ENCODE assay signal across 26 cellular contexts in the genomic region with DNA sequence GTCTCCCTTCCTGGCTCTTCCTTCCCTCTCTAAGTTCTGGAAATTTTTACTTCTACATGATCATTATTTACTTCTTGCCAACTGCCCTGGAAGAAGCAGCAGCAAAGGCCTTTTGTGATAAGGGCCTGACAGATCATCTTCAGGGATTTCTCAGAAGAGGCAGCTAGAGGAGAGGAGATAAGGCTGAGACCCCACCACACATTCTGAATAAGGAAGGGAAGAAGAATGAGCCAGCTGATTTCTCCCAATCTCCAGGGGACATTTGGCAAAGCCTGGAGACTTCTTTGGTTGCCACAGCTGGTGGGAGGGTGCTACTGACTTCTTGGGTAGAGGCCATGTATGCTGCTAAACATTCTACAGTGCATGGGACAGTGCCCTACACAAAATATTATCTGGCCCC.
"Had no signal": no experiment of that assay in that cellular context is flagged by ENCODE, and none has a peak within 500 bp of the region (broad histone marks: within the 10 kb centered on the region; RNA-seq: fewer than 3 reads in every experiment).

No MANE protein-coding gene starts in this region.

- H3K9me3 ChIP-seq: heart left ventricle, left lung, neutrophil, pancreas, prostate gland, stomach, transverse colon had no signal

- H3K9me3 Mint-ChIP-seq: stimulated activated naive B cell treated with anti-CD40 and anti-IgM and Interleukin-4, amounts not matched to agents 10 μg/mL and 1 μg/mL and 100 μg/mL, for 72 hours had no signal

- H3K4me3 Mint-ChIP-seq: activated naive CD8-positive, alpha-beta T cell; nephron progenitor cell; stimulated activated naive B cell treated with anti-CD40 and anti-IgM and Interleukin-4, amounts not matched to agents 10 μg/mL and 1 μg/mL and 100 μg/mL, for 72 hours had no signal

- H3K27ac ChIP-seq: heart left ventricle, left lung, neutrophil, pancreas, prostate gland, stomach, VCaP had no signal

- H3K4me1 ChIP-seq: left lung, pancreas, prostate gland, stomach had no signal

- H3K36me3 ChIP-seq: heart left ventricle, left lung, neutrophil, pancreas, prostate gland, stomach, transverse colon had no signal

- ATAC-seq: heart left ventricle; pancreas; sciatic nerve; stimulated activated naive B cell treated with anti-CD40 and anti-IgM and Interleukin-4, amounts not matched to agents 10 μg/mL and 1 μg/mL and 100 μg/mL, for 72 hours had no signal

- H3K4me3 ChIP-seq: heart left ventricle, left lung, lung, pancreas, prostate gland, stomach, transverse colon had no signal

- DNase-seq: activated CD4-positive, alpha-beta T cell treated with anti-CD3 and anti-CD28 coated beads for 4 hours; activated CD4-positive, alpha-beta T cell treated with anti-CD3 and anti-CD28 coated beads, Interleukin-2, amount 50 U/mL, for 48 hours; activated CD8-positive, alpha-beta memory T cell treated with anti-CD3 and anti-CD28 coated beads for 24 hours; activated effector memory CD4-positive, alpha-beta T cell treated with Interleukin-2 at 50 U/mL for 16 hours; activated naive CD4-positive, alpha-beta T cell treated with Interleukin-2 at 50 U/mL for 16 hours; anterior cingulate cortex; dermis blood vessel endothelial cell; effector CD4-positive, alpha-beta T cell; foreskin fibroblast; heart left ventricle; left lung; nephron progenitor cell; pancreas; retina; small intestine; stimulated activated CD4-positive, alpha-beta T cell treated with anti-CD3 and anti-CD28 coated beads, Interleukin-4, amount 100 ng/mL, for 4 hours; stimulated activated naive B cell treated with anti-CD40 and anti-IgM and Interleukin-4, amounts not matched to agents 10 μg/mL and 1 μg/mL and 100 μg/mL, for 72 hours; stomach; T-helper 2 cell; transverse colon had no signal

- H3K36me3 Mint-ChIP-seq: activated naive CD8-positive, alpha-beta T cell; stimulated activated naive B cell treated with anti-CD40 and anti-IgM and Interleukin-4, amounts not matched to agents 10 μg/mL and 1 μg/mL and 100 μg/mL, for 72 hours had no signal

- H3K27me3 ChIP-seq: left lung, pancreas, stomach, transverse colon had no signal

- H3K27ac Mint-ChIP-seq: activated naive CD8-positive, alpha-beta T cell; nephron progenitor cell; stimulated activated naive B cell treated with anti-CD40 and anti-IgM and Interleukin-4, amounts not matched to agents 10 μg/mL and 1 μg/mL and 100 μg/mL, for 72 hours had no signal
